Comparison of ENCODE assay signal across 30 cellular contexts in the genomic region with DNA sequence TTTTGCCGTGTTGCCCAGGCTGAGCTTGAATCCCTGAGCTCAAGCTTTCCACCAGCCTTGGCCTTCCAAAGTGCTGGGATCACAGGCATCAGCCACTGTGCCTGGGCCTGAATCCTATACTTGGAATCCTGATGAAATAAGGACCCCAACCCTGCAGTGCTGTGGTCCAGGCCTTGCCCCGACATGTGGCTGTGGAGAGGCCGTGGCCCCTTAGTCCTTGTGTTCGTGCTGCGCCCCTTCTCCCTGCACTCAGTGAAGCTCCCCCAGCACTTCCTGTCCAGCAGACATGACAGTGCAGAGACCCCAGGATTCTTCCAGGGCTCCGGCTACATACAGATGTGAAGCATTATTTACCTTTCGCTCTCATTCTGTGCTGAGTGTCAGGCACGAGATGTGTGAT. TPM values are rescaled to one million over a fixed set of nuclear protein-coding genes. Genes with fewer than 3 reads are reported as not detected.
DNase-seq lines count a peak whose midpoint lies in the region; ATAC-seq and TF ChIP-seq lines count a peak whose summit lies in the region.
"Had no signal": no experiment of that assay in that cellular context is flagged by ENCODE, and none has a peak within 500 bp of the region (broad histone marks: within the 10 kb centered on the region; RNA-seq: fewer than 3 reads in every experiment).

No MANE protein-coding gene starts in this region.

- H4K20me1 ChIP-seq in SU-DHL-6 (ENCODE audit: low read depth, low read length) = peaks cover 4% of the 10 kb centered on the region; the same call in 1 of the 2 replicates

- H3K27ac ChIP-seq in SU-DHL-6 (ENCODE audit: low read depth, low read length) (peak overlapping the region; percentile 78), skeletal muscle tissue (ENCODE audit: low read depth, low read length) (no peak overlapping the region), suprapubic skin (no peak overlapping the region)
- H3K27ac ChIP-seq in CD8-positive, alpha-beta memory T cell (ENCODE audit: low read depth, low read length) = no peak overlapping the region
- H3K27ac ChIP-seq: GM23248, lower lobe of right lung, SJCRH30, uterus had no signal

- no peaks in the 10 kb centered on the region for H3K27me3 Mint-ChIP-seq in activated T-cell treated with anti-CD3 and anti-CD28 coated beads, Interleukin-2, amount 50 U/mL, for 72 hours (ENCODE audit: low read depth)
- H3K27me3 Mint-ChIP-seq in CD8-positive, alpha-beta memory T cell = no peaks in the 10 kb centered on the region
- H3K27me3 Mint-ChIP-seq: activated CD8-positive, alpha-beta memory T cell treated with anti-CD3 and anti-CD28 coated beads, Interleukin-2, amount 10 ng/mL, durations not matched to agents 7 days and 5 days; CD4-positive, CD25-positive, alpha-beta regulatory T cell had no signal

- H3K9ac ChIP-seq in SU-DHL-6 (ENCODE audit: low read length) (no peak overlapping the region), iPS-15b (ENCODE audit: low read depth, low read length) (peak overlapping the region; percentile 28), skeletal muscle tissue (ENCODE audit: low read depth in 1 of 3, low read length in 3 of 3) (peak overlapping the region in 2 of 3 donors; percentile 8 to 12)
- H3K9ac ChIP-seq: GM23248 had no signal

- H3K36me3 Mint-ChIP-seq in activated T-cell treated with anti-CD3 and anti-CD28 coated beads, Interleukin-2, amount 50 U/mL, for 72 hours (ENCODE audit: insufficient read depth in 2 of 2) = peaks cover 4% of the 10 kb centered on the region in 2 donors
- H3K36me3 Mint-ChIP-seq in CD8-positive, alpha-beta memory T cell = peaks cover 4 to 29% (median 10%) of the 10 kb centered on the region in 3 donors
- H3K36me3 Mint-ChIP-seq: natural killer cell had no signal

- CTCF ChIA-PET in CD8-positive, alpha-beta memory T cell (lab: Charles Lee) = interaction anchor here (0.9 kb wide), 1 partner anchor 43 kb away, joined by 3 read pairs; no protein-coding TSS in a partner anchor

- peaks cover 40% of the 10 kb centered on the region for H3K4me1 ChIP-seq in iPS-15b (ENCODE audit: control insufficient read depth, insufficient read depth, low read length)
- peaks cover 30 to 43% (median 38%) of the 10 kb centered on the region in 3 donors for H3K4me1 ChIP-seq in skeletal muscle tissue (ENCODE audit: control insufficient read depth in 3 of 3, insufficient read depth in 3 of 3, low read length in 3 of 3)
- H3K4me1 ChIP-seq in CD8-positive, alpha-beta memory T cell (ENCODE audit: insufficient read depth, low read length) = peaks cover 11% of the 10 kb centered on the region
- peaks cover 35% of the 10 kb centered on the region for H3K4me1 ChIP-seq in suprapubic skin
- H3K4me1 ChIP-seq: SJCRH30 had no signal

- DNase-seq in activated T-cell treated with anti-CD3 and anti-CD28 coated beads, Interleukin-2, amount 50 U/mL, for 72 hours = no peak
- no peak for DNase-seq in activated T-cell treated with anti-CD3 and anti-CD28 coated beads, Interleukin-2, amount 50 U/mL, for 48 hours
- no peak for DNase-seq in CD8-positive, alpha-beta memory T cell
- no peak for DNase-seq in iPS-NIHi11 (ENCODE audit: low spot score)
- DNase-seq in suprapubic skin (ENCODE audit: low spot score in 2 of 2) = no peak
- DNase-seq: activated CD8-positive, alpha-beta memory T cell treated with anti-CD3 and anti-CD28 coated beads, Interleukin-2, amount 10 ng/mL, durations not matched to agents 7 days and 5 days; activated naive CD4-positive, alpha-beta T cell treated with Interleukin-2 at 50 U/mL for 16 hours; activated T-cell treated with anti-CD3 and anti-CD28 coated beads, Interleukin-2, amount 50 U/mL, for 4 hours; CD4-positive, CD25-positive, alpha-beta regulatory T cell; DMS79 treated with DMSO at 0.1 percent for 48 hours; GF-D8; GM23248; KBM-7; lower lobe of right lung; natural killer cell; NCI-H1105; NCI-H187 treated with DMSO at 0.1 percent for 48 hours; NCI-H2171 treated with DMSO at 0.1 percent for 48 hours; NCI-H526 treated with DMSO at 0.1 percent for 48 hours; NK-92 treated with Interleukin-12 subunit alpha and Interleukin-12 subunit beta, amount 100 ng/mL, for 24 hours; SJCRH30; small intestine; stimulated activated naive CD4-positive, alpha-beta T cell treated with Interleukin-2 at 50 U/mL for 16 hours; testis; uterus had no signal

- TF ChIP-seq CTCF in SU-DHL-6 (IDR thresholded peaks at IDR 0.05; ENCODE audit: insufficient read depth, low read length, poor library complexity, severe bottlenecking) (no peak), suprapubic skin (IDR thresholded peaks at IDR 0.05) (no peak)

- H3K9me3 Mint-ChIP-seq in activated T-cell treated with anti-CD3 and anti-CD28 coated beads, Interleukin-2, amount 50 U/mL, for 72 hours = no peaks in the 10 kb centered on the region
- H3K9me3 Mint-ChIP-seq in CD8-positive, alpha-beta memory T cell = no peaks in the 10 kb centered on the region
- H3K9me3 Mint-ChIP-seq: activated T-cell treated with anti-CD3 and anti-CD28 coated beads, Interleukin-2, amount 50 U/mL, for 4 hours; brain; CD4-positive, CD25-positive, alpha-beta regulatory T cell; natural killer cell had no signal

- WGBS in suprapubic skin = 91% methylated on average over 8 of the region's 8 CpGs

- H3K79me2 ChIP-seq in SU-DHL-6 (ENCODE audit: insufficient read depth, low read length) = peaks cover 43% of the 10 kb centered on the region

- H3K4me1 Mint-ChIP-seq in activated T-cell treated with anti-CD3 and anti-CD28 coated beads, Interleukin-2, amount 50 U/mL, for 72 hours (ENCODE audit: low read depth) = peaks cover 29% of the 10 kb centered on the region
- peaks cover 45 to 72% (median 52%) of the 10 kb centered on the region in 3 donors for H3K4me1 Mint-ChIP-seq in CD8-positive, alpha-beta memory T cell

- peaks cover 21% of the 10 kb centered on the region for H3F3A ChIP-seq in SU-DHL-6 (ENCODE audit: insufficient read depth)

- H2AFZ ChIP-seq in SU-DHL-6 (ENCODE audit: low read depth, low read length, severe bottlenecking) = no peak overlapping the region
- H2AFZ ChIP-seq: GM23248 had no signal

- H3K36me3 ChIP-seq in SU-DHL-6 (ENCODE audit: low read length) = no peaks in the 10 kb centered on the region
- H3K36me3 ChIP-seq in iPS-15b (ENCODE audit: control insufficient read depth, insufficient read depth, low read length) = peaks cover 4% of the 10 kb centered on the region
- H3K36me3 ChIP-seq in skeletal muscle tissue (ENCODE audit: control insufficient read depth in 3 of 3, insufficient read depth in 3 of 3, low read length in 3 of 3) = no peaks in the 10 kb centered on the region
- H3K36me3 ChIP-seq in CD8-positive, alpha-beta memory T cell (ENCODE audit: insufficient read depth, low read length) = no peaks in the 10 kb centered on the region
- peaks cover 6% of the 10 kb centered on the region for H3K36me3 ChIP-seq in suprapubic skin
- H3K36me3 ChIP-seq: SJCRH30, uterus had no signal

- POLR2A ChIA-PET in CD8-positive, alpha-beta memory T cell (lab: Charles Lee) = no interaction called here

- TF ChIP-seq POLR2A in suprapubic skin (IDR thresholded peaks at IDR 0.05) = no peak

- ATAC-seq in activated T-cell treated with anti-CD3 and anti-CD28 coated beads, Interleukin-2, amount 50 U/mL, for 72 hours (replicated peaks in 1 of 2) = no peak
- ATAC-seq: activated CD8-positive, alpha-beta memory T cell treated with anti-CD3 and anti-CD28 coated beads, Interleukin-2, amount 10 ng/mL, durations not matched to agents 7 days and 5 days; activated T-cell treated with anti-CD3 and anti-CD28 coated beads, Interleukin-2, amount 50 U/mL, for 4 hours; lower lobe of right lung; natural killer cell had no signal

- H3K4me3 Mint-ChIP-seq in activated T-cell treated with anti-CD3 and anti-CD28 coated beads, Interleukin-2, amount 50 U/mL, for 72 hours = no peak overlapping the region
- H3K4me3 Mint-ChIP-seq in CD8-positive, alpha-beta memory T cell = no peak overlapping the region
- H3K4me3 Mint-ChIP-seq: activated CD8-positive, alpha-beta memory T cell treated with anti-CD3 and anti-CD28 coated beads, Interleukin-2, amount 10 ng/mL, durations not matched to agents 7 days and 5 days; activated T-cell treated with anti-CD3 and anti-CD28 coated beads, Interleukin-2, amount 50 U/mL, for 4 hours; brain; natural killer cell had no signal

- H3K27me3 ChIP-seq in SU-DHL-6 (ENCODE audit: low read length) (no peaks in the 10 kb centered on the region), iPS-15b (ENCODE audit: control insufficient read depth, insufficient read depth, low read length) (no peaks in the 10 kb centered on the region), skeletal muscle tissue (ENCODE audit: control insufficient read depth in 3 of 3, insufficient read depth in 3 of 3, low read length in 3 of 3) (no peaks in the 10 kb centered on the region), suprapubic skin (no peaks in the 10 kb centered on the region)
- H3K27me3 ChIP-seq in CD8-positive, alpha-beta memory T cell (ENCODE audit: insufficient read depth, low read length, poor library complexity, severe bottlenecking) = no peaks in the 10 kb centered on the region
- H3K27me3 ChIP-seq: Peyer's patch, SJCRH30, testis, uterus had no signal

- no peak for TF ChIP-seq EP300 in suprapubic skin (IDR thresholded peaks at IDR 0.05)

- no peak overlapping the region for H3K4me3 ChIP-seq in SU-DHL-6 (ENCODE audit: insufficient read depth, low read length, poor library complexity, severe bottlenecking)
- no peak overlapping the region for H3K4me3 ChIP-seq in iPS-15b (ENCODE audit: low read depth, low read length)
- H3K4me3 ChIP-seq in skeletal muscle tissue (ENCODE audit: low read length in 3 of 3) = no peak overlapping the region
- H3K4me3 ChIP-seq in CD8-positive, alpha-beta memory T cell (ENCODE audit: low read length) = no peak overlapping the region
- no peak overlapping the region for H3K4me3 ChIP-seq in suprapubic skin
- H3K4me3 ChIP-seq: GM23248, lower lobe of right lung, Peyer's patch, SJCRH30, testis, uterus had no signal

- H3K9me2 ChIP-seq in SU-DHL-6 (replicated peaks; ENCODE audit: insufficient read depth, low read length) = no peaks in the 10 kb centered on the region

- H3K4me2 ChIP-seq in SU-DHL-6 (ENCODE audit: low read depth, low read length, poor library complexity, severe bottlenecking) = peak overlapping the region; percentile 41

- H3K9me3 ChIP-seq in SU-DHL-6 (ENCODE audit: insufficient read depth, low read length) (no peaks in the 10 kb centered on the region), iPS-15b (ENCODE audit: control insufficient read depth, insufficient read depth, low read length) (no peaks in the 10 kb centered on the region), skeletal muscle tissue (ENCODE audit: control insufficient read depth in 3 of 3, low read length in 3 of 3) (no peaks in the 10 kb centered on the region), suprapubic skin (no peaks in the 10 kb centered on the region)
- no peaks in the 10 kb centered on the region for H3K9me3 ChIP-seq in CD8-positive, alpha-beta memory T cell (ENCODE audit: low read length)
- H3K9me3 ChIP-seq: lower lobe of right lung, Peyer's patch, SJCRH30, testis, uterus had no signal

- H3K27ac Mint-ChIP-seq in activated T-cell treated with anti-CD3 and anti-CD28 coated beads, Interleukin-2, amount 50 U/mL, for 72 hours = peak overlapping the region; percentile 6
- peak overlapping the region in 1 of 8 donors; percentile 22 for H3K27ac Mint-ChIP-seq in CD8-positive, alpha-beta memory T cell
- H3K27ac Mint-ChIP-seq: activated CD8-positive, alpha-beta memory T cell treated with anti-CD3 and anti-CD28 coated beads, Interleukin-2, amount 10 ng/mL, durations not matched to agents 7 days and 5 days; CD4-positive, CD25-positive, alpha-beta regulatory T cell had no signal

RNA-seq across cellular contexts. Expression of gene EHMT1, which starts 52.9 kb away (rescaled TPM):
- total RNA-seq in activated T-cell treated with anti-CD3 and anti-CD28 coated beads, Interleukin-2, amount 50 U/mL, for 72 hours = 10 to 100 TPM; 67.5 to 69.3 TPM
- total RNA-seq in skeletal muscle tissue (43.3 TPM), suprapubic skin (100 to 1,000 TPM in 1 of 4 donors, 10 to 100 TPM in 3; 77.1 to 149 (median 86.6) TPM)
- 10 to 100 TPM; 68.9 to 74.6 TPM for total RNA-seq in CD8-positive, alpha-beta memory T cell
- 37.0 TPM for polyA plus RNA-seq in CD8-positive, alpha-beta memory T cell
